12 cellular contexts compared by ENCODE assay signal in genomic region chr5:79699766-79700400, GRCh38. TPM values are rescaled to one million over a fixed set of nuclear protein-coding genes. Genes with fewer than 3 reads are reported as not detected.
DNase-seq lines count a peak whose midpoint lies in the region; ATAC-seq and TF ChIP-seq lines count a peak whose summit lies in the region.
"Had no signal": no experiment of that assay in that cellular context is flagged by ENCODE, and none has a peak within 500 bp of the region (broad histone marks: within the 10 kb centered on the region; RNA-seq: fewer than 3 reads in every experiment).

No MANE protein-coding gene starts in this region.

- peak overlapping the region; percentile 42 for H3K4me2 ChIP-seq in HCT116 (ENCODE audit: low read length)
- H3K4me2 ChIP-seq in KMS-11: peak overlapping the region; percentile 63
- H3K4me2 ChIP-seq: GM23338 had no signal

- H2AFZ ChIP-seq in HCT116 (ENCODE audit: low read depth, low read length, poor library complexity, severe bottlenecking) (no peak overlapping the region), KMS-11 (ENCODE audit: low read depth) (peak overlapping the region; percentile 47)
- H2AFZ ChIP-seq: GM23338 had no signal

- H4K20me1 ChIP-seq in HCT116 (ENCODE audit: insufficient read depth) (no peaks in the 10 kb centered on the region), KMS-11 (ENCODE audit: insufficient read depth) (no peaks in the 10 kb centered on the region)

- H3K27ac ChIP-seq in heart right ventricle (peak overlapping the region in 9 of 10 donors; percentile 42 to 99 (median 90)), HCT116 (ENCODE audit: low read depth, low read length) (no peak overlapping the region), KMS-11 (peak overlapping the region; percentile 72), skeletal muscle tissue (ENCODE audit: low read depth, low read length) (peak overlapping the region; percentile 99)
- H3K27ac ChIP-seq: lower lobe of right lung had no signal

- H3K4me1 ChIP-seq in heart right ventricle (peaks cover 0 to 77% (median 41%) of the 10 kb centered on the region in 9 donors), HCT116 (ENCODE audit: control insufficient read depth in 1 of 2, insufficient read depth in 2 of 2, low read length in 2 of 2) (peaks cover 0 to 11% of the 10 kb centered on the region in 2 experiments; a peak in 2 of 4 replicates), KMS-11 (ENCODE audit: low read depth, poor library complexity, severe bottlenecking) (peaks cover 71% of the 10 kb centered on the region), skeletal muscle tissue (ENCODE audit: control insufficient read depth in 3 of 3, insufficient read depth in 3 of 3, low read length in 3 of 3) (peaks cover 27 to 58% (median 45%) of the 10 kb centered on the region in 3 donors)
- H3K4me1 ChIP-seq: lower lobe of right lung had no signal

- no peaks in the 10 kb centered on the region for H3K27me3 ChIP-seq in heart right ventricle
- no peaks in the 10 kb centered on the region for H3K27me3 ChIP-seq in HCT116 (ENCODE audit: insufficient read depth, low read length)
- H3K27me3 ChIP-seq in KMS-11 (ENCODE audit: insufficient read depth, low read depth): no peaks in the 10 kb centered on the region
- no peaks in the 10 kb centered on the region for H3K27me3 ChIP-seq in skeletal muscle tissue (ENCODE audit: control insufficient read depth in 3 of 3, insufficient read depth in 3 of 3, low read length in 3 of 3)
- H3K27me3 ChIP-seq: thyroid gland had no signal

- WGBS in heart right ventricle, 2 donors: 86 to 87% methylated on average over 3 of the region's 3 CpGs

- H3K79me2 ChIP-seq in HCT116 (ENCODE audit: insufficient read depth, low read length): no peaks in the 10 kb centered on the region
- no peaks in the 10 kb centered on the region for H3K79me2 ChIP-seq in KMS-11 (ENCODE audit: insufficient read depth, low read depth)

- POLR2A ChIA-PET in HCT116 (lab: Charles Lee): no interaction called here

- H3K4me3 ChIP-seq in heart right ventricle (no peak overlapping the region), HCT116 (replicated peaks in 1 of 2; ENCODE audit: low read depth in 1 of 2, low read length in 2 of 2) (no peak overlapping the region), KMS-11 (IDR thresholded peaks at IDR 0.05; ENCODE audit: insufficient read depth, low read depth, low read length) (no peak overlapping the region), skeletal muscle tissue (ENCODE audit: low read length in 3 of 3) (no peak overlapping the region)
- H3K4me3 ChIP-seq: GM23338, lower lobe of right lung, thyroid gland had no signal

- no peak overlapping the region for H3K9ac ChIP-seq in HCT116 (ENCODE audit: low read length)
- peak overlapping the region; percentile 0; the same call in 1 of the 2 replicates for H3K9ac ChIP-seq in KMS-11
- peak overlapping the region in 1 of 3 donors; percentile 6 for H3K9ac ChIP-seq in skeletal muscle tissue (ENCODE audit: low read depth in 1 of 3, low read length in 3 of 3)

- H3K9me2 ChIP-seq in HCT116 (ENCODE audit: insufficient read depth): no peaks in the 10 kb centered on the region

- H3K36me3 ChIP-seq in heart right ventricle: peaks cover 0 to 4% (median 0%) of the 10 kb centered on the region in 9 donors
- no peaks in the 10 kb centered on the region for H3K36me3 ChIP-seq in HCT116 (ENCODE audit: control insufficient read depth in 1 of 2, insufficient read depth in 2 of 2, low read length in 2 of 2)
- H3K36me3 ChIP-seq in KMS-11 (ENCODE audit: insufficient read depth): no peaks in the 10 kb centered on the region
- H3K36me3 ChIP-seq in skeletal muscle tissue (ENCODE audit: control insufficient read depth in 3 of 3, insufficient read depth in 3 of 3, low read length in 3 of 3): no peaks in the 10 kb centered on the region
- H3K36me3 ChIP-seq: lower lobe of right lung, thyroid gland had no signal

- RAD21 ChIA-PET in HCT116 (lab: Charles Lee; ENCODE audit: low non-redundant PET in 1 of 2, low total read pairs in 2 of 2, uncharacterized antibody in 2 of 2, unreplicated experiment in 2 of 2): no interaction called here

- DNase-seq in heart right ventricle: no peak
- no peak for DNase-seq in left ventricle myocardium superior
- no peak for DNase-seq in HCT116 (ENCODE audit: low read depth, low spot score)
- DNase-seq in NCI-H2196 treated with DMSO at 0.1 percent for 48 hours (lab: John Stamatoyannopoulos, UW; ENCODE audit: unreplicated experiment): no peak
- no peak for DNase-seq in GDM1 (lab: John Stamatoyannopoulos, UW)
- DNase-seq in inferior parietal cortex (ENCODE audit: extremely low spot score): no peak
- DNase-seq: lower lobe of right lung, NCI-H1105, thyroid gland had no signal

- no TSS peak for BruUV-seq in HCT116 (replicated peaks; lab: Mats Ljungman, UMichigan)

- no peak for TF ChIP-seq RAD21 in HCT116 (IDR thresholded peaks at IDR 0.05; ENCODE audit: low read depth)

- intact Hi-C loops in heart right ventricle (cut with DNase I) (loop anchor here in 5 of 10 donors (5.0 to 10.0 kb wide), 4 partner anchors 42 to 375 kb away; no protein-coding TSS in a partner anchor), left ventricle myocardium superior (cut with micrococcal nuclease) (no loop called here), HCT116 (cut with micrococcal nuclease) (no loop called here)

- ATAC-seq in heart right ventricle (no peak), left ventricle myocardium superior (no peak), HCT116 (peak; percentile 69)
- ATAC-seq: GM23338, lower lobe of right lung had no signal

- no peak for TF ChIP-seq CTCF in heart right ventricle (IDR thresholded peaks at IDR 0.05)
- no peak for TF ChIP-seq CTCF in HCT116 (IDR thresholded peaks at IDR 0.05 in 2 of 3, conservative IDR thresholded peaks at IDR 0.05 in 1 of 3; ENCODE audit: borderline replicate concordance in 1 of 3, insufficient read depth in 1 of 3, low read depth in 2 of 3, low read length in 2 of 3)
- no peak for TF ChIP-seq CTCF in KMS-11 (conservative IDR thresholded peaks at IDR 0.05; ENCODE audit: low read depth, low read length)

- no peak for TF ChIP-seq POLR2A in HCT116 (IDR thresholded peaks at IDR 0.05; ENCODE audit: borderline replicate concordance, extremely low read depth, insufficient read depth, insufficient read length)

- H3K9me3 ChIP-seq in heart right ventricle (no peaks in the 10 kb centered on the region), HCT116 (ENCODE audit: control insufficient read depth in 1 of 2, insufficient read depth in 1 of 2, low read depth in 1 of 2, low read length in 2 of 2) (no peaks in the 10 kb centered on the region), skeletal muscle tissue (ENCODE audit: control insufficient read depth in 3 of 3, low read length in 3 of 3) (no peaks in the 10 kb centered on the region)
- H3K9me3 ChIP-seq: lower lobe of right lung, thyroid gland had no signal

- CTCF ChIA-PET in HCT116 (lab: Charles Lee): no interaction called here

TF ChIP-seq in HCT116, 20 proteins besides CTCF, POLR2A, EP300 and RAD21 (continues in another document):
- TF ChIP-seq REST (IDR thresholded peaks at IDR 0.05; ENCODE audit: low read depth) (no peak), ZFX (IDR thresholded peaks at IDR 0.05) (no peak), CBX3 (IDR thresholded peaks at IDR 0.05; ENCODE audit: low read depth) (no peak), TCF7L2 (IDR thresholded peaks at IDR 0.05; ENCODE audit: borderline replicate concordance, extremely low read depth, insufficient read depth, insufficient read length) (no peak), FOSL1 (IDR thresholded peaks at IDR 0.05; ENCODE audit: low read depth) (no peak), MAX (IDR thresholded peaks at IDR 0.05) (no peak)

RNA-seq across cellular contexts. Expression of gene CMYA5, which starts 10.2 kb away (rescaled TPM):
- total RNA-seq in heart right ventricle (1,000 to 10,000 TPM in 5 of 10 donors, 100 to 1,000 TPM in 5; 771 to 1,721 (median 1,115) TPM), left ventricle myocardium superior (960 TPM), HCT116 (2021; ENCODE audit: unreplicated experiment) (0.22 TPM), skeletal muscle tissue (93.9 TPM)
- polyA plus RNA-seq in heart right ventricle: 100 to 1,000 TPM; 202 to 388 TPM
- 0.14 and 0.18 TPM in 2 replicates for polyA plus RNA-seq in HCT116 (2012)

Comparison
In these comparisons a context has a peak if more than half of its experiments do, and no peak if none do; other contexts are left out.
1. RNA of gene CMYA5, which starts 10.2 kb away (total RNA-seq): 771 to 1,721 TPM in heart right ventricle, 960 TPM in left ventricle myocardium superior (single experiment) and 93.9 TPM in skeletal muscle tissue (single experiment); 0.22 TPM in HCT116 (single experiment); every median in the first group is over 10 times any median in the second.